ENCODE assay signal across 12 cellular contexts in genomic region chr19:19039901-19040300, GRCh38. TPM values are rescaled to one million over a fixed set of nuclear protein-coding genes. Genes with fewer than 3 reads are reported as not detected.
A peak's percentile ranks its signal among the peaks of the same experiment; 100 is the strongest.
DNase-seq lines count a peak whose midpoint lies in the region; ATAC-seq and TF ChIP-seq lines count a peak whose summit lies in the region.
"Had no signal": no experiment of that assay in that cellular context is flagged by ENCODE, and none has a peak within 500 bp of the region (broad histone marks: within the 10 kb centered on the region; RNA-seq: fewer than 3 reads in every experiment).

No MANE protein-coding gene starts in this region.

- H2AFZ ChIP-seq in PC-9: no peak overlapping the region

- H3K4me1 Mint-ChIP-seq in activated T-cell treated with anti-CD3 and anti-CD28 coated beads, Interleukin-2, amount 50 U/mL, for 24 hours (ENCODE audit: low read depth): peaks cover 32% of the 10 kb centered on the region
- H3K4me1 Mint-ChIP-seq in central memory CD8-positive, alpha-beta T cell: peaks cover 13% of the 10 kb centered on the region
- no peaks in the 10 kb centered on the region for H3K4me1 Mint-ChIP-seq in endothelial cell (ENCODE audit: unreplicated experiment)
- H3K4me1 Mint-ChIP-seq: mesothelial cell of epicardium had no signal

- H3K27ac ChIP-seq in PC-9: peak overlapping the region; percentile 7; the same call in 1 of the 2 replicates
- H3K27ac ChIP-seq: foreskin keratinocyte had no signal

- H3K36me3 Mint-ChIP-seq in activated T-cell treated with anti-CD3 and anti-CD28 coated beads, Interleukin-2, amount 50 U/mL, for 24 hours (ENCODE audit: low read depth): peaks cover 79% of the 10 kb centered on the region
- H3K36me3 Mint-ChIP-seq in central memory CD8-positive, alpha-beta T cell (ENCODE audit: insufficient read depth): peaks cover 7% of the 10 kb centered on the region
- H3K36me3 Mint-ChIP-seq in endothelial cell (ENCODE audit: low read depth, unreplicated experiment): peaks cover 13% of the 10 kb centered on the region

- no peak overlapping the region for H3K4me2 ChIP-seq in PC-9

- POLR2A ChIA-PET in PC-9 (lab: Charles Lee; ENCODE audit: unreplicated experiment): no interaction called here

- CTCF ChIA-PET in PC-9 (lab: Charles Lee): no interaction called here

- H3K36me3 ChIP-seq in PC-9 (ENCODE audit: low read depth): peaks cover 13% of the 10 kb centered on the region; the same call in 1 of the 2 replicates

- H3K27ac Mint-ChIP-seq in activated T-cell treated with anti-CD3 and anti-CD28 coated beads, Interleukin-2, amount 50 U/mL, for 24 hours: peak overlapping the region; percentile 82
- peak overlapping the region; percentile 61 for H3K27ac Mint-ChIP-seq in central memory CD8-positive, alpha-beta T cell (ENCODE audit: low read depth)
- H3K27ac Mint-ChIP-seq in endothelial cell (ENCODE audit: unreplicated experiment): no peak overlapping the region
- H3K27ac Mint-ChIP-seq: mesothelial cell of epicardium had no signal

- TF ChIP-seq CTCF in PC-9 (conservative IDR thresholded peaks at IDR 0.05) (no peak), endothelial cell (IDR thresholded peaks at IDR 0.05; ENCODE audit: unreplicated experiment) (no peak)

- intact Hi-C loops in PC-9 (cut with micrococcal nuclease; ENCODE audit: unreplicated experiment): no loop called here

- ATAC-seq in central memory CD8-positive, alpha-beta T cell (replicated peaks; ENCODE audit: extremely low read depth, poor library complexity, severe bottlenecking): peak; percentile 96
- peak; percentile 53 for ATAC-seq in stimulated activated naive CD8-positive, alpha-beta T cell treated with anti-CD3 and anti-CD28 coated beads, Interleukin-15, Interleukin-2, amounts not matched to agents 100 U/mL and 50 U/mL, for 24 hours
- ATAC-seq: foreskin keratinocyte had no signal

- H3K27me3 ChIP-seq in PC-9 (ENCODE audit: insufficient read depth, low read depth): no peaks in the 10 kb centered on the region
- H3K27me3 ChIP-seq: foreskin keratinocyte, upper lobe of right lung had no signal

- DNase-seq in activated T-cell treated with anti-CD3 and anti-CD28 coated beads, Interleukin-2, amount 50 U/mL, for 24 hours: no peak
- no peak for DNase-seq in activated T-cell treated with anti-CD3 and anti-CD28 coated beads, Interleukin-2, amount 50 U/mL, for 1 hour
- no peak for DNase-seq in PC-9
- peak in 1 of 2 donors; percentile 28 for DNase-seq in central memory CD8-positive, alpha-beta T cell (ENCODE audit: low spot score in 2 of 2)
- DNase-seq in stimulated activated naive CD8-positive, alpha-beta T cell treated with anti-CD3 and anti-CD28 coated beads, Interleukin-15, Interleukin-2, amounts not matched to agents 100 U/mL and 50 U/mL, for 24 hours: no peak
- no peak for DNase-seq in endothelial cell (ENCODE audit: low spot score)
- no peak for DNase-seq in GM19240 (ENCODE audit: insufficient read length, low spot score)
- no peak for DNase-seq in NCI-H226
- DNase-seq: foreskin keratinocyte, NCI-H510A treated with DMSO at 0.1 percent for 48 hours had no signal

- no peaks in the 10 kb centered on the region for H3K9me3 ChIP-seq in PC-9 (ENCODE audit: insufficient read depth, low read depth)
- H3K9me3 ChIP-seq: upper lobe of right lung had no signal

- H3K27me3 Mint-ChIP-seq in activated T-cell treated with anti-CD3 and anti-CD28 coated beads, Interleukin-2, amount 50 U/mL, for 24 hours: no peaks in the 10 kb centered on the region
- no peaks in the 10 kb centered on the region for H3K27me3 Mint-ChIP-seq in central memory CD8-positive, alpha-beta T cell
- H3K27me3 Mint-ChIP-seq in endothelial cell (ENCODE audit: unreplicated experiment): no peaks in the 10 kb centered on the region

- H3K9me2 ChIP-seq in PC-9 (ENCODE audit: insufficient read depth): no peaks in the 10 kb centered on the region

- BruUV-seq in PC-9 (replicated peaks; lab: Mats Ljungman, UMichigan): no TSS peak

- no peak overlapping the region for H3K4me3 Mint-ChIP-seq in activated T-cell treated with anti-CD3 and anti-CD28 coated beads, Interleukin-2, amount 50 U/mL, for 24 hours
- no peak overlapping the region for H3K4me3 Mint-ChIP-seq in central memory CD8-positive, alpha-beta T cell
- H3K4me3 Mint-ChIP-seq in endothelial cell (ENCODE audit: unreplicated experiment): no peak overlapping the region
- H3K4me3 Mint-ChIP-seq: mesothelial cell of epicardium had no signal

- H3K9me3 Mint-ChIP-seq in activated T-cell treated with anti-CD3 and anti-CD28 coated beads, Interleukin-2, amount 50 U/mL, for 24 hours: no peaks in the 10 kb centered on the region
- H3K9me3 Mint-ChIP-seq in central memory CD8-positive, alpha-beta T cell: no peaks in the 10 kb centered on the region
- H3K9me3 Mint-ChIP-seq in endothelial cell (ENCODE audit: unreplicated experiment): no peaks in the 10 kb centered on the region
- H3K9me3 Mint-ChIP-seq: mesothelial cell of epicardium had no signal

- H3K4me1 ChIP-seq in PC-9 (replicated peaks; ENCODE audit: insufficient read depth): peaks cover 29% of the 10 kb centered on the region
- H3K4me1 ChIP-seq: foreskin keratinocyte had no signal

- H3K79me2 ChIP-seq in PC-9 (ENCODE audit: low read depth): peaks cover 55% of the 10 kb centered on the region

- peaks cover 9% of the 10 kb centered on the region; the same call in 1 of the 2 replicates for H3F3A ChIP-seq in PC-9 (ENCODE audit: insufficient read depth, low read depth)

- no peak overlapping the region for H3K4me3 ChIP-seq in PC-9
- H3K4me3 ChIP-seq: upper lobe of right lung had no signal

- 0 out of 2 replicates have a peak, but pooled peaks cover 10% of the 10 kb centered on the region for H4K20me1 ChIP-seq in PC-9 (ENCODE audit: insufficient read depth)

RNA-seq across cellular contexts. Expression of gene ARMC6, which starts 6.5 kb away (rescaled TPM):
- total RNA-seq in PC-9 (2021) (23.5 and 28.8 TPM in 2 replicates), endothelial cell (ENCODE audit: unreplicated experiment) (25.9 TPM)

RNA-seq across cellular contexts. Expression of gene SUGP2, which starts 6.6 kb away (rescaled TPM):
- 60.0 and 73.1 TPM in 2 replicates for total RNA-seq in PC-9 (2021)
- 109 TPM for total RNA-seq in endothelial cell (ENCODE audit: unreplicated experiment)

RNA-seq across cellular contexts. Expression of gene SLC25A42, which starts 23.9 kb away (rescaled TPM):
- 5.8 and 6.9 TPM in 2 replicates for total RNA-seq in PC-9 (2021)
- 7.5 TPM for total RNA-seq in endothelial cell (ENCODE audit: unreplicated experiment)
